Comparison of ENCODE assay signal across 8 cellular contexts in the genomic region with DNA sequence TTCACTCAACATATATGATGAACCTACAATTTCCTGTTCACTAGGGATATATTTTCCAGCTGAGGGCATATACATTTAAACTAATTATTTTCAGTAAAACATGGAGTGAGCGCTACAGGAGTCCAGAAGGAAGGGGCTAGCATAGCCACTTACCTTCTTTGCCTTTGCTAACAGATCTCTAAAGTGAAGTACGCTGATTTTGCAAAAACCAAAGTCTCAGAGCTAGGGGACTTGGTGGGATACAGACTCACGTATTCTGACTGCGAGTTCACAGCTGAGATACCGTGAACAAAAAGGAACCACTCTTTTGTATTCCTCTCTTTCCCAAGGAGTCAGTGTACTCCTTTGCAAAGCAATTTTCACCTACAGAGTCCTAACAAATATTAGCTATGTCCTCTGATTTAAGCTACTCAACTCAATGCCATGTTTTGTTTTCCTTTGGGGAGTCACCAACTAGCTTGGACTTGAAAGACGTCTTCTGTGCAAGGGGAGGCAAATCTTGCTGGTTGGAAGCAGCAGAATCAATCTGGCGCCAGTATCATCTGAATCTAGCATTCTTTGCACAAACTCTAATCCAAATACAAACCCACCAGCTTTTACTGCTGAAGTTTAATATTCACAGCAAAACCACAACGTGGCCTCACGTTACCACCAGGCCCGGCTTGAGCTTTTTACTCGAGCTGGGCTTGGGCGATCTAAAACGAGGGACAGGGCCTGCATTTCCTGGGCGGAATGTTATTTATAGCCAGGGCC. TPM values are rescaled to one million over a fixed set of nuclear protein-coding genes. Genes with fewer than 3 reads are reported as not detected.
DNase-seq lines count a peak whose midpoint lies in the region; ATAC-seq, FAIRE-seq and TF ChIP-seq lines count a peak whose summit lies in the region.

No MANE protein-coding gene starts in this region.

- no peaks in the 10 kb centered on the region for H3K27me3 ChIP-seq in BE2C
- H3K27me3 ChIP-seq in KMS-11 (ENCODE audit: insufficient read depth, low read depth) = no peaks in the 10 kb centered on the region
- H3K27me3 ChIP-seq in mucosa of rectum (ENCODE audit: control insufficient read depth in 2 of 2, insufficient read depth in 2 of 2, low read length in 2 of 2) = no peaks in the 10 kb centered on the region

- H3K27ac ChIP-seq in KMS-11 (peak overlapping the region; percentile 79), mucosa of rectum (ENCODE audit: low read depth in 2 of 2, low read length in 2 of 2) (peak overlapping the region; percentile 93 to 96)

- H3K4me3 ChIP-seq in BE2C (ENCODE audit: low read depth, low read length) (peak overlapping the region; percentile 96), KMS-11 (IDR thresholded peaks at IDR 0.05; ENCODE audit: insufficient read depth, low read depth, low read length) (no peak overlapping the region), cardiac fibroblast (replicated peaks in 1 of 2; ENCODE audit: low read depth in 2 of 2, low read length in 2 of 2) (peak overlapping the region; percentile 74 to 99), mucosa of rectum (ENCODE audit: low read length in 2 of 2) (peak overlapping the region; percentile 80 to 95)

- H3K9ac ChIP-seq in KMS-11 (peak overlapping the region; percentile 95), mucosa of rectum (ENCODE audit: low read depth in 1 of 2, low read length in 2 of 2) (peak overlapping the region; percentile 96 to 97)

- no peaks in the 10 kb centered on the region for H4K20me1 ChIP-seq in KMS-11 (ENCODE audit: insufficient read depth)

- no peak for FAIRE-seq in D721Med (lab: Jason Lieb, UNC)

- H3K4me1 ChIP-seq in BE2C (no peaks in the 10 kb centered on the region), KMS-11 (ENCODE audit: low read depth, poor library complexity, severe bottlenecking) (peaks cover 19% of the 10 kb centered on the region), mucosa of rectum (ENCODE audit: control insufficient read depth in 2 of 2, insufficient read depth in 2 of 2, low read length in 2 of 2) (peaks cover 5 to 12% of the 10 kb centered on the region in 2 donors)

- ATAC-seq in GM21526 (IDR thresholded peaks at IDR 0.05; ENCODE audit: low FRiP score, unreplicated experiment) = no peak

- peak overlapping the region; percentile 85 for H2AFZ ChIP-seq in KMS-11 (ENCODE audit: low read depth)

- H3K36me3 ChIP-seq in BE2C = peaks cover 18% of the 10 kb centered on the region
- H3K36me3 ChIP-seq in KMS-11 (ENCODE audit: insufficient read depth) = no peaks in the 10 kb centered on the region; the same call in 1 of the 2 replicates
- peaks cover 12 to 13% of the 10 kb centered on the region in 2 donors for H3K36me3 ChIP-seq in mucosa of rectum (ENCODE audit: control insufficient read depth in 2 of 2, insufficient read depth in 2 of 2, low read length in 2 of 2)

- no peaks in the 10 kb centered on the region for H3K9me3 ChIP-seq in BE2C
- no peaks in the 10 kb centered on the region for H3K9me3 ChIP-seq in mucosa of rectum (ENCODE audit: control insufficient read depth in 2 of 2, low read length in 2 of 2)

- no peak for DNase-seq in BE2C
- no peak for DNase-seq in cardiac fibroblast (ENCODE audit: low read depth in 2 of 2)
- no peak for DNase-seq in NCI-H2029 treated with DMSO at 0.1 percent for 48 hours (lab: John Stamatoyannopoulos, UW)
- no peak for DNase-seq in HK-2 (ENCODE audit: unreplicated experiment)
- DNase-seq in D721Med (ENCODE audit: insufficient read length, low spot score) = no peak

- TF ChIP-seq CTCF in BE2C (IDR thresholded peaks at IDR 0.05; ENCODE audit: low read depth, low read length) = no peak
- TF ChIP-seq CTCF in KMS-11 (conservative IDR thresholded peaks at IDR 0.05; ENCODE audit: low read depth, low read length) = no peak
- no peak for TF ChIP-seq CTCF in cardiac fibroblast (IDR thresholded peaks at IDR 0.05; ENCODE audit: low read depth, low read length)
- no peak for TF ChIP-seq CTCF in D721Med (IDR thresholded peaks at IDR 0.05; ENCODE audit: insufficient read depth, missing control alignments)

- H3K4me2 ChIP-seq in KMS-11 = peak overlapping the region; percentile 74

- peaks cover 36% of the 10 kb centered on the region for H3K79me2 ChIP-seq in KMS-11 (ENCODE audit: insufficient read depth, low read depth)

RNA-seq across cellular contexts. Expression of a gene that starts 0.7 kb away (rescaled TPM):
- polyA plus RNA-seq in BE2C (2012; ENCODE audit: insufficient read depth, insufficient read length, low read depth) = 1.5 TPM

RNA-seq across cellular contexts. Expression of a gene that starts 0.9 kb away (rescaled TPM):
- polyA plus RNA-seq in BE2C (2012; ENCODE audit: insufficient read depth, insufficient read length, low read depth) = 17.1 TPM

RNA-seq across cellular contexts. Expression of a gene that starts 0.9 kb away (rescaled TPM):
- polyA plus RNA-seq in BE2C (2012; ENCODE audit: insufficient read depth, insufficient read length, low read depth) = 12.3 TPM

RNA-seq across cellular contexts. Expression of a gene that starts 41.5 kb away (rescaled TPM):
- 7.7 TPM for polyA plus RNA-seq in BE2C (2012; ENCODE audit: insufficient read depth, insufficient read length, low read depth)
